ENCODE assay signal across 8 cellular contexts in the genomic region with DNA sequence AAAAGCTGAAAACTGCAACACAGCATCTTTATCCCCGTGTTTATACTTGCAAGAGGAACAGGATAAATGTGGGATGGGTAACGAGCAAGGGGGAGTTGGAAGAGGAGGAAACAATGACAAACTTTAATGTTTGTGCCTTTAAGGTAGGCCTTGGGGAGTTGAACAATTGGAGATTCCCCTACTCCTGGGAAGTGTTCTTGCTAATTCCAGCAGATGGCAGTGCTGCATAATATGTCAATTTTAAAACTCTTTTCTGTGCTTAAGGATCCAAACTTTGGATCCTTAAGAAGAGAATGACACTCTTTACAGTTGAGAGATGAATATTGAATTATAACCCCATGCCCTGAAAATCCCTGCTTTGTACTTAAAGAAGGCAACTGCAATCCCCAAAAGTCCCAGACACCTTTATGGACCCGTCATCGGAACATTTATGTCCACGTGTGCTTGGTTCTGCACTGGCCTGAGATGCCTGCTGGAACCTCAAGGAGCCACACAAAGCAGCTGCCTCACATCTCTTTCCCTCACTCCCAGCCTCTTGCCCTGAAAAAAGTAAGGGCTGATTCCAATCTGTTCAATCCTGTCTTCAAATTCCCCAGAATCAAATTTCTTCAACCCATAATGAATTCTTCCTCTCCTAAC. TPM values are rescaled to one million over a fixed set of nuclear protein-coding genes. Genes with fewer than 3 reads are reported as not detected.
DNase-seq lines count a peak whose midpoint lies in the region; TF ChIP-seq lines count a peak whose summit lies in the region.

No MANE protein-coding gene starts in this region.

- TF ChIP-seq CTCF in neural cell (IDR thresholded peaks at IDR 0.05; ENCODE audit: poor library complexity, severe bottlenecking): peak; percentile 89

- no peaks in the 10 kb centered on the region for H3K9me2 ChIP-seq in neural cell (ENCODE audit: insufficient read depth, low read length)

- TF ChIP-seq EP300 in neural cell (conservative IDR thresholded peaks at IDR 0.05; ENCODE audit: poor library complexity, severe bottlenecking): no peak

- H4K20me1 ChIP-seq in neural cell (ENCODE audit: insufficient read depth): no peaks in the 10 kb centered on the region

- H3K27ac ChIP-seq in neural cell (ENCODE audit: low read length): no peak overlapping the region

- no peak overlapping the region for H2AFZ ChIP-seq in neural cell (ENCODE audit: low read depth, low read length)

- no peaks in the 10 kb centered on the region for H3K27me3 ChIP-seq in neural cell (ENCODE audit: insufficient read depth, low read depth, low read length)

- H3F3A ChIP-seq in neural cell (ENCODE audit: insufficient read depth, low read length, poor library complexity, severe bottlenecking): no peaks in the 10 kb centered on the region

- H3K79me2 ChIP-seq in neural cell (replicated peaks; ENCODE audit: insufficient read depth, low read length): no peaks in the 10 kb centered on the region

- DNase-seq in NCI-H2171 treated with DMSO at 0.1 percent for 48 hours (lab: John Stamatoyannopoulos, UW) (peak; percentile 22), NCI-H2171 (lab: John Stamatoyannopoulos, UW) (no peak), HS-5 (ENCODE audit: low read depth) (peak; percentile 40), SK-N-DZ (ENCODE audit: low spot score) (peak; percentile 46), fibroblast of gingiva (ENCODE audit: low read depth) (peak; percentile 51), ecto neural progenitor cell (ENCODE audit: low spot score) (no peak)
- DNase-seq in activated effector memory CD4-positive, alpha-beta T cell treated with Interleukin-2 at 50 U/mL for 16 hours: no peak

- H3K36me3 ChIP-seq in neural cell (ENCODE audit: insufficient read depth, low read length): no peaks in the 10 kb centered on the region

- H3K9ac ChIP-seq in neural cell (ENCODE audit: low read length): no peak overlapping the region

- H3K4me3 ChIP-seq in neural cell (ENCODE audit: low read length): no peak overlapping the region

- H3K9me3 ChIP-seq in neural cell (ENCODE audit: low read length): no peaks in the 10 kb centered on the region

- peak; percentile 90 for TF ChIP-seq RAD21 in neural cell (conservative IDR thresholded peaks at IDR 0.05)

- no peak overlapping the region for H3K4me2 ChIP-seq in neural cell (ENCODE audit: low read length)

TF ChIP-seq in neural cell, 6 proteins besides CTCF, POLR2A, EP300 and RAD21:
- TF ChIP-seq SMC3 (conservative IDR thresholded peaks at IDR 0.05; ENCODE audit: poor library complexity) (peak; percentile 87), POLR2AphosphoS5 (IDR thresholded peaks at IDR 0.05) (no peak), MXI1 (conservative IDR thresholded peaks at IDR 0.05; ENCODE audit: poor library complexity, severe bottlenecking) (no peak), TAF1 (IDR thresholded peaks at IDR 0.05; ENCODE audit: low read depth) (no peak)

RNA-seq across cellular contexts. Expression of gene IFIT5, which starts 12.0 kb away (rescaled TPM):
- polyA plus RNA-seq in SK-N-DZ (2014; cell fraction: cytosol; rRNA removed): 18.7 and 19.6 TPM in 2 replicates
- 9.8 and 13.9 TPM in 2 replicates for polyA plus RNA-seq in SK-N-DZ (2014; cell fraction: nucleus; rRNA removed)
- 14.9 and 16.3 TPM in 2 replicates for polyA plus RNA-seq in neural cell
- polyA minus RNA-seq in neural cell: 48.5 and 49.3 TPM in 2 replicates

RNA-seq across cellular contexts. Expression of gene IFIT1, which starts 33.9 kb away (rescaled TPM):
- polyA plus RNA-seq in SK-N-DZ (2014; cell fraction: cytosol; rRNA removed): not detected in 2 replicates
- polyA plus RNA-seq in SK-N-DZ (2014; cell fraction: nucleus; rRNA removed): 0.12 TPM in 1 of 2 replicates, not detected in the other
- polyA plus RNA-seq in neural cell: 0.20 TPM in 1 of 2 replicates, not detected in the other
- not detected in 2 replicates for polyA minus RNA-seq in neural cell

RNA-seq across cellular contexts. Expression of gene IFIT1B, which starts 48.5 kb away (rescaled TPM):
- polyA plus RNA-seq in SK-N-DZ (2014; cell fraction: cytosol; rRNA removed): not detected in 2 replicates
- not detected in 2 replicates for polyA plus RNA-seq in SK-N-DZ (2014; cell fraction: nucleus; rRNA removed)
- polyA plus RNA-seq in neural cell: not detected in 2 replicates
- not detected in 2 replicates for polyA minus RNA-seq in neural cell

Comparison
In these comparisons a context has a peak if more than half of its experiments do, and no peak if none do; other contexts are left out.
1. DNase-seq: peak in NCI-H2171 treated with DMSO at 0.1 percent for 48 hours (single experiment), HS-5 (single experiment), SK-N-DZ (single experiment) and fibroblast of gingiva (single experiment); none in NCI-H2171 (single experiment), activated effector memory CD4-positive, alpha-beta T cell treated with Interleukin-2 at 50 U/mL for 16 hours (single experiment) and ecto neural progenitor cell (single experiment).